In genomic region chr12:117861691-117862090, GRCh38 we compare ENCODE assay signal across 7 cellular contexts.
"Had no signal": no experiment of that assay in that cellular context is flagged by ENCODE, and none has a peak within 500 bp of the region (broad histone marks: within the 10 kb centered on the region; RNA-seq: fewer than 3 reads in every experiment).

No MANE protein-coding gene starts in this region.

- H3K27ac ChIP-seq: HL-60, KMS-11 had no signal

- H3K4me1 Mint-ChIP-seq: IgD-negative memory B cell had no signal

- H3K9ac ChIP-seq: KMS-11 had no signal

- H3K27ac Mint-ChIP-seq: IgD-negative memory B cell had no signal

- DNase-seq: IMR-90, KBM-7, KG1 had no signal

- H3K4me3 Mint-ChIP-seq: IgD-negative memory B cell had no signal

- H3K36me3 Mint-ChIP-seq: IgD-negative memory B cell had no signal

- H3K4me2 ChIP-seq: KMS-11 had no signal

- FAIRE-seq: HTR-8/SVneo had no signal
